In the genomic region with DNA sequence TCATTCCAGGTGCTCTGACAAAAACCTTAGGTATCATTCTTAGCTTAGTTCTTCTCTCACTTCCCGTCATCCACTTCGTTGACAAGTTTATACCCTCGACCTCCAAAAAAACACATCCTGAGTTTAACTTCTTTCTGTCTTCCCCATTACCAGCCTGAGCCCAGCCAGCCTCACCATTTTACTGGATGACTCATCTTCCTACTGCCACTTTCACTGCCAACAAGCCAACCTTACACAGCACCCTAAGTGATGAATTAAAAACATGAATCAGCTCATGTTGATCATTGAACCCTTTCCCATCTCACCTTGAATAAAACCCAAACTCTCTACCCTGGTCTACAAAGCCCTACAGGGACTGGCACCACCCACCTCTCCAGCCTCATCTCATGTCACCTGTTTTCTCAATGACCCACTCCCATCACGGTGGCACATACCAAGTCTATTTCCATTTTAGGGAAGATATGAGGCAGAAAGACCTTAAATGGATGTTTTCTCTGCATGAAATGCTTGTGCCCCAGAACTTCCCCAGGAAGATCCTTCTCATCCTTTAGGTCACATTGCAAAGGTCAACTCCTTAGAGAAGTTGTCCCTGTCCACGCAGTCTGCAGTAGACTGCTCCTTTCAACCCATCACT, we compare ENCODE assay signal across 18 cellular contexts. TPM values are rescaled to one million over a fixed set of nuclear protein-coding genes. Genes with fewer than 3 reads are reported as not detected.
DNase-seq lines count a peak whose midpoint lies in the region; ATAC-seq and TF ChIP-seq lines count a peak whose summit lies in the region.
"Had no signal": no experiment of that assay in that cellular context is flagged by ENCODE, and none has a peak within 500 bp of the region (broad histone marks: within the 10 kb centered on the region; RNA-seq: fewer than 3 reads in every experiment).

No MANE protein-coding gene starts in this region.

- intact Hi-C loops in activated B cell treated with CpG ODN at 0.5 μM for 24 hours (cut with micrococcal nuclease), result no loop called here

- ATAC-seq in activated CD8-positive, alpha-beta memory T cell treated with anti-CD3 and anti-CD28 coated beads, Interleukin-2, amount 10 ng/mL, durations not matched to agents 7 days and 5 days, result peak; percentile 22
- ATAC-seq in activated B cell treated with CpG ODN at 0.5 μM for 24 hours (ENCODE audit: low read depth) (peak; percentile 65), GM18861 (IDR thresholded peaks at IDR 0.05; ENCODE audit: unreplicated experiment) (no peak), GM21423 (IDR thresholded peaks at IDR 0.05; ENCODE audit: unreplicated experiment) (no peak), HG02571 (IDR thresholded peaks at IDR 0.05; ENCODE audit: unreplicated experiment) (no peak)
- peak; percentile 22 to 76 for ATAC-seq in natural killer cell treated with Interleukin-12 subunit alpha and Interleukin-12 subunit beta and Interleukin-15 and Interleukin-18, amount 100 ng/mL, for 72 hours
- ATAC-seq: left ventricle myocardium superior had no signal

- no peak for TF ChIP-seq CTCF in activated B cell treated with CpG ODN at 0.5 μM for 24 hours (IDR thresholded peaks at IDR 0.05)

- H3K4me3 Mint-ChIP-seq in activated CD8-positive, alpha-beta memory T cell treated with anti-CD3 and anti-CD28 coated beads, Interleukin-2, amount 10 ng/mL, durations not matched to agents 7 days and 5 days, result no peak overlapping the region
- no peak overlapping the region for H3K4me3 Mint-ChIP-seq in activated B cell treated with CpG ODN at 0.5 μM for 24 hours
- H3K4me3 Mint-ChIP-seq in natural killer cell treated with Interleukin-12 subunit alpha and Interleukin-12 subunit beta and Interleukin-15 and Interleukin-18, amount 100 ng/mL, for 72 hours, result no peak overlapping the region
- H3K4me3 Mint-ChIP-seq: activated naive CD8-positive, alpha-beta T cell; CD8-positive, alpha-beta memory T cell; dendritic cell treated with granulocyte-macrophage colony-stimulating factor and Interleukin-4, amounts not matched to agents 40 ng/mL and 50 ng/mL, for 4 days had no signal

- H3K27ac Mint-ChIP-seq in activated CD8-positive, alpha-beta memory T cell treated with anti-CD3 and anti-CD28 coated beads, Interleukin-2, amount 10 ng/mL, durations not matched to agents 7 days and 5 days, result peak overlapping the region; percentile 15
- H3K27ac Mint-ChIP-seq in activated B cell treated with CpG ODN at 0.5 μM for 24 hours, result peak overlapping the region; percentile 3
- H3K27ac Mint-ChIP-seq in natural killer cell treated with Interleukin-12 subunit alpha and Interleukin-12 subunit beta and Interleukin-15 and Interleukin-18, amount 100 ng/mL, for 72 hours, result no peak overlapping the region
- H3K27ac Mint-ChIP-seq: activated naive CD8-positive, alpha-beta T cell; dendritic cell treated with granulocyte-macrophage colony-stimulating factor and Interleukin-4, amounts not matched to agents 40 ng/mL and 50 ng/mL, for 4 days had no signal

- no peaks in the 10 kb centered on the region for H3K9me3 Mint-ChIP-seq in activated CD8-positive, alpha-beta memory T cell treated with anti-CD3 and anti-CD28 coated beads, Interleukin-2, amount 10 ng/mL, durations not matched to agents 7 days and 5 days (ENCODE audit: low read depth)
- peaks cover 3% of the 10 kb centered on the region for H3K9me3 Mint-ChIP-seq in activated B cell treated with CpG ODN at 0.5 μM for 24 hours
- H3K9me3 Mint-ChIP-seq in natural killer cell treated with Interleukin-12 subunit alpha and Interleukin-12 subunit beta and Interleukin-15 and Interleukin-18, amount 100 ng/mL, for 72 hours, result peaks cover 4% of the 10 kb centered on the region
- H3K9me3 Mint-ChIP-seq: CD8-positive, alpha-beta memory T cell had no signal

- peaks cover 8% of the 10 kb centered on the region for H3K4me1 Mint-ChIP-seq in activated CD8-positive, alpha-beta memory T cell treated with anti-CD3 and anti-CD28 coated beads, Interleukin-2, amount 10 ng/mL, durations not matched to agents 7 days and 5 days
- peaks cover 20% of the 10 kb centered on the region for H3K4me1 Mint-ChIP-seq in activated B cell treated with CpG ODN at 0.5 μM for 24 hours
- H3K4me1 Mint-ChIP-seq in natural killer cell treated with Interleukin-12 subunit alpha and Interleukin-12 subunit beta and Interleukin-15 and Interleukin-18, amount 100 ng/mL, for 72 hours (ENCODE audit: low read depth in 2 of 2), result peaks cover 9 to 11% of the 10 kb centered on the region in 2 donors

- CTCF ChIA-PET in activated CD8-positive, alpha-beta memory T cell treated with anti-CD3 and anti-CD28 coated beads, Interleukin-2, amount 10 ng/mL, durations not matched to agents 7 days and 5 days (lab: Charles Lee), result interaction anchor here (0.9 kb wide), 1 partner anchor 41 kb away, joined by 3 read pairs; no protein-coding TSS in a partner anchor
- CTCF ChIA-PET in activated B cell treated with CpG ODN at 0.5 μM for 24 hours (lab: Charles Lee), result interaction anchor here (1.3 kb wide), 1 partner anchor 159 kb away, joined by 4 read pairs; no protein-coding TSS in a partner anchor

- DNase-seq in activated CD8-positive, alpha-beta memory T cell treated with anti-CD3 and anti-CD28 coated beads, Interleukin-2, amount 10 ng/mL, durations not matched to agents 7 days and 5 days, result no peak
- DNase-seq in activated CD8-positive, alpha-beta memory T cell treated with anti-CD3 and anti-CD28 coated beads, Interleukin-2, amount 50 U/mL, for 48 hours, result no peak
- peak; percentile 69 for DNase-seq in M059J (ENCODE audit: low read depth)
- DNase-seq in activated B cell treated with CpG ODN at 0.5 μM for 24 hours, result no peak
- DNase-seq in natural killer cell treated with Interleukin-12 subunit alpha and Interleukin-12 subunit beta and Interleukin-15 and Interleukin-18, amount 100 ng/mL, for 72 hours (ENCODE audit: low spot score), result no peak
- DNase-seq: brain microvascular endothelial cell; CD8-positive, alpha-beta memory T cell; IMR-90; left ventricle myocardium superior; NCI-H2171 treated with DMSO at 0.1 percent for 48 hours; NCI-H774; Right ventricle myocardium superior; sigmoid colon had no signal

- H3K27me3 Mint-ChIP-seq in activated CD8-positive, alpha-beta memory T cell treated with anti-CD3 and anti-CD28 coated beads, Interleukin-2, amount 10 ng/mL, durations not matched to agents 7 days and 5 days, result peaks cover 11% of the 10 kb centered on the region
- no peaks in the 10 kb centered on the region for H3K27me3 Mint-ChIP-seq in activated B cell treated with CpG ODN at 0.5 μM for 24 hours
- peaks cover 0 to 8% of the 10 kb centered on the region in 2 donors for H3K27me3 Mint-ChIP-seq in natural killer cell treated with Interleukin-12 subunit alpha and Interleukin-12 subunit beta and Interleukin-15 and Interleukin-18, amount 100 ng/mL, for 72 hours
- H3K27me3 Mint-ChIP-seq: activated naive CD8-positive, alpha-beta T cell; CD8-positive, alpha-beta memory T cell; dendritic cell treated with granulocyte-macrophage colony-stimulating factor and Interleukin-4, amounts not matched to agents 40 ng/mL and 50 ng/mL, for 4 days had no signal

- no peaks in the 10 kb centered on the region for H3K36me3 Mint-ChIP-seq in activated CD8-positive, alpha-beta memory T cell treated with anti-CD3 and anti-CD28 coated beads, Interleukin-2, amount 10 ng/mL, durations not matched to agents 7 days and 5 days
- H3K36me3 Mint-ChIP-seq in activated B cell treated with CpG ODN at 0.5 μM for 24 hours (ENCODE audit: low read depth), result no peaks in the 10 kb centered on the region
- no peaks in the 10 kb centered on the region for H3K36me3 Mint-ChIP-seq in natural killer cell treated with Interleukin-12 subunit alpha and Interleukin-12 subunit beta and Interleukin-15 and Interleukin-18, amount 100 ng/mL, for 72 hours
- H3K36me3 Mint-ChIP-seq: activated naive CD8-positive, alpha-beta T cell; CD8-positive, alpha-beta memory T cell had no signal

- POLR2A ChIA-PET in activated B cell treated with CpG ODN at 0.5 μM for 24 hours (lab: Charles Lee), result interaction anchor here (0.8 kb wide), 1 partner anchor 18 kb away, joined by 3 read pairs; no protein-coding TSS in a partner anchor

RNA-seq across cellular contexts. Expression of a gene that starts 9.9 kb away (rescaled TPM):
- 1 to 10 TPM; 1.5 to 2.3 TPM for total RNA-seq in activated CD8-positive, alpha-beta memory T cell treated with anti-CD3 and anti-CD28 coated beads, Interleukin-2, amount 10 ng/mL, durations not matched to agents 7 days and 5 days
- 11.3 and 14.4 TPM in 2 replicates for total RNA-seq in M059J (2014; rRNA removed; shearing (Covaris generic))
- total RNA-seq in activated B cell treated with CpG ODN at 0.5 μM for 24 hours, result 14.3 and 18.1 TPM in 2 replicates
- total RNA-seq in natural killer cell treated with Interleukin-12 subunit alpha and Interleukin-12 subunit beta and Interleukin-15 and Interleukin-18, amount 100 ng/mL, for 72 hours, result 1 to 10 TPM; 1.6 to 3.0 TPM

Comparison
In these comparisons a context has a peak if more than half of its experiments do, and no peak if none do; other contexts are left out.
1. ATAC-seq: peak in activated CD8-positive, alpha-beta memory T cell treated with anti-CD3 and anti-CD28 coated beads, Interleukin-2, amount 10 ng/mL, durations not matched to agents 7 days and 5 days (single experiment), activated B cell treated with CpG ODN at 0.5 μM for 24 hours (single experiment) and natural killer cell treated with Interleukin-12 subunit alpha and Interleukin-12 subunit beta and Interleukin-15 and Interleukin-18, amount 100 ng/mL, for 72 hours (2 of 2); none in GM18861 (single experiment), GM21423 (single experiment) and HG02571 (single experiment).
2. H3K27ac Mint-ChIP-seq: peak in activated CD8-positive, alpha-beta memory T cell treated with anti-CD3 and anti-CD28 coated beads, Interleukin-2, amount 10 ng/mL, durations not matched to agents 7 days and 5 days (single experiment) and activated B cell treated with CpG ODN at 0.5 μM for 24 hours (single experiment); none in natural killer cell treated with Interleukin-12 subunit alpha and Interleukin-12 subunit beta and Interleukin-15 and Interleukin-18, amount 100 ng/mL, for 72 hours (0 of 2).